Comparison of ENCODE assay signal across 23 cellular contexts in the genomic region with DNA sequence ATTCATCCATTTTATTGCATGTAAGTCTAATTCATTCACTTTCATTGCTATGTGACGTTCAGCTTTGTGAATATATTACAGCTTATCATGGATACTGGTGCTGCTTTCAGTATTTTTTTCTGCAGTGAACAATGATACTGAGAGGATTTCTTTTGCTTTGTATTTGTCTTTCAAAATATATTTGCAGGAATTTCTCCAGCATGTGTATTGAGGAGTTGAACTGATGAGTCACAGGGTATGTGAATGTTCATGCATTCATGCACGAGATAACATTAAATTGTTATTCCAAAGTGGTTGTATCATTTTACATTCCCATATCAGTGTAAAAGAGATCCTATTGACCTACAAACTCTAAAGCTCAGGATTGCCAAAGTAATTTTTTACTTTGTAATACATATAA.
A peak's percentile ranks its signal among the peaks of the same experiment; 100 is the strongest.
DNase-seq lines count a peak whose midpoint lies in the region; ATAC-seq and TF ChIP-seq lines count a peak whose summit lies in the region.
"Had no signal": no experiment of that assay in that cellular context is flagged by ENCODE, and none has a peak within 500 bp of the region (broad histone marks: within the 10 kb centered on the region; RNA-seq: fewer than 3 reads in every experiment).

No MANE protein-coding gene starts in this region.

- H3K27ac ChIP-seq in foreskin keratinocyte: peak overlapping the region; percentile 74
- H3K27ac ChIP-seq: lower lobe of right lung, stomach, uterus had no signal

- H3K27me3 ChIP-seq in foreskin keratinocyte: no peaks in the 10 kb centered on the region
- H3K27me3 ChIP-seq: MG63, stomach, uterus had no signal

- peaks cover 0 to 9% (median 2%) of the 10 kb centered on the region in 5 donors for H3K27me3 Mint-ChIP-seq in naive thymus-derived CD8-positive, alpha-beta T cell
- H3K27me3 Mint-ChIP-seq: activated CD8-positive, alpha-beta memory T cell treated with anti-CD3 and anti-CD28 coated beads, Interleukin-2, amount 10 ng/mL, durations not matched to agents 7 days and 5 days had no signal

- H3K36me3 Mint-ChIP-seq in naive thymus-derived CD8-positive, alpha-beta T cell: no peaks in the 10 kb centered on the region
- H3K36me3 Mint-ChIP-seq: activated CD8-positive, alpha-beta memory T cell treated with anti-CD3 and anti-CD28 coated beads, Interleukin-2, amount 10 ng/mL, durations not matched to agents 7 days and 5 days; CD8-positive, alpha-beta memory T cell had no signal

- no peaks in the 10 kb centered on the region for H3K4me1 Mint-ChIP-seq in naive thymus-derived CD8-positive, alpha-beta T cell
- H3K4me1 Mint-ChIP-seq: activated CD8-positive, alpha-beta memory T cell treated with anti-CD3 and anti-CD28 coated beads, Interleukin-2, amount 10 ng/mL, durations not matched to agents 7 days and 5 days; CD8-positive, alpha-beta memory T cell; nephron had no signal

- H3K4me3 Mint-ChIP-seq in naive thymus-derived CD8-positive, alpha-beta T cell: no peak overlapping the region
- H3K4me3 Mint-ChIP-seq: activated CD8-positive, alpha-beta memory T cell treated with anti-CD3 and anti-CD28 coated beads, Interleukin-2, amount 10 ng/mL, durations not matched to agents 7 days and 5 days; CD8-positive, alpha-beta memory T cell; nephron had no signal

- ATAC-seq in foreskin keratinocyte: peak; percentile 58
- no peak for ATAC-seq in GM21528 (IDR thresholded peaks at IDR 0.05; ENCODE audit: low FRiP score, unreplicated experiment)
- ATAC-seq in HG02623 (IDR thresholded peaks at IDR 0.05; ENCODE audit: unreplicated experiment): no peak
- ATAC-seq in naive thymus-derived CD8-positive, alpha-beta T cell: no peak
- ATAC-seq: activated CD4-positive, CD25-positive, alpha-beta regulatory T cell treated with anti-CD3 and anti-CD28 coated beads, Interleukin-2, amount 50 U/mL, for 24 hours; activated CD8-positive, alpha-beta memory T cell treated with anti-CD3 and anti-CD28 coated beads, Interleukin-2, amount 10 ng/mL, durations not matched to agents 7 days and 5 days; HCT116; lower lobe of right lung had no signal

- peaks cover 30% of the 10 kb centered on the region for H3K4me1 ChIP-seq in foreskin keratinocyte
- H3K4me1 ChIP-seq: lower lobe of right lung, uterus had no signal

- DNase-seq in ACHN (peak; percentile 10), HT-29 (ENCODE audit: low spot score) (peak; percentile 9), astrocyte of the hippocampus (ENCODE audit: low read depth, low spot score) (peak; percentile 31), foreskin keratinocyte (peak in 1 of 2 donors; percentile 54), GF-D8 (lab: John Stamatoyannopoulos, UW) (no peak)
- no peak for DNase-seq in naive thymus-derived CD8-positive, alpha-beta T cell
- DNase-seq: activated CD8-positive, alpha-beta memory T cell treated with anti-CD3 and anti-CD28 coated beads, Interleukin-2, amount 10 ng/mL, durations not matched to agents 7 days and 5 days; activated effector memory CD4-positive, alpha-beta T cell treated with Interleukin-2 at 50 U/mL for 16 hours; CD8-positive, alpha-beta memory T cell; foreskin melanocyte; lower lobe of right lung; MG63; NCI-H1694; NCI-H510A; SIG-M5; stomach; T-helper 2 cell; uterus had no signal

- peaks cover 0 to 4% (median 0%) of the 10 kb centered on the region in 9 donors for H3K9me3 Mint-ChIP-seq in naive thymus-derived CD8-positive, alpha-beta T cell
- H3K9me3 Mint-ChIP-seq: CD8-positive, alpha-beta memory T cell; nephron had no signal

- H3K27ac Mint-ChIP-seq in naive thymus-derived CD8-positive, alpha-beta T cell: no peak overlapping the region
- H3K27ac Mint-ChIP-seq: activated CD8-positive, alpha-beta memory T cell treated with anti-CD3 and anti-CD28 coated beads, Interleukin-2, amount 10 ng/mL, durations not matched to agents 7 days and 5 days; CD8-positive, alpha-beta memory T cell had no signal

- TF ChIP-seq CTCF in foreskin keratinocyte (conservative IDR thresholded peaks at IDR 0.05): no peak

- POLR2A ChIA-PET in naive thymus-derived CD8-positive, alpha-beta T cell (lab: Charles Lee): no interaction called here

- in situ Hi-C loops in ACHN (cut with HindIII; ENCODE audit: low pct_ligation_motif_present, low pct_unique_long_range_greater_than_20kb, low sequenced_read_pairs): no loop called here

Comparison
In these comparisons a context has a peak if more than half of its experiments do, and no peak if none do; other contexts are left out.
1. DNase-seq: peak in ACHN (single experiment), HT-29 (single experiment) and astrocyte of the hippocampus (single experiment); none in naive thymus-derived CD8-positive, alpha-beta T cell (0 of 10) and GF-D8 (single experiment).